In the genomic region with DNA sequence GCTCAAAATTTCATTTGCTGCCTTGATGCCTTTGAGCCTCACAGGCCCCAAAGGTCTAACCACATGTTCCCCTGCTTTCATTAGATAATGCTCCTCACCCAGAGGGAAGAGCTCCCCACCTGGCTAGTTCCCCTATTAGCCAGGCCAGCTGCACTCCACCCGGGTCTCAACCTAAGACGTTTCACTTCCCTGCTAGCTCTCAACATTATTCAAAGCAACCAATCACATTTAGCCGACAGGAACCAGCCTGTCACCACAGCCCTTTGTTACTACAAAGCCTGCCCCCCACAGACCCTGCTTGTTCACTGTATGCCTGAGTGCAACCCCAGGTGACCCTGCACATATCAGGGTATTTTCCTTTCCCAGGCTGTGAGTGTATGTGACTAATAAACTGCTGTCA, we compare ENCODE assay signal across 9 cellular contexts.
DNase-seq lines count a peak whose midpoint lies in the region; ATAC-seq and TF ChIP-seq lines count a peak whose summit lies in the region.
"Had no signal": no experiment of that assay in that cellular context is flagged by ENCODE, and none has a peak within 500 bp of the region (broad histone marks: within the 10 kb centered on the region; RNA-seq: fewer than 3 reads in every experiment).

No MANE protein-coding gene starts in this region.

- no peak for TF ChIP-seq CTCF in neural crest cell (conservative IDR thresholded peaks at IDR 0.05)

- H3K4me1 Mint-ChIP-seq in neural crest cell, result peaks cover 5% of the 10 kb centered on the region
- H3K4me1 Mint-ChIP-seq in T-helper 2 cell treated with Interferon-gamma antibody and Interleukin-4, amounts not matched to agents 5 μg/mL and 100 μg/mL, for 36 hours (ENCODE audit: low read depth), result no peaks in the 10 kb centered on the region

- ATAC-seq in GM19452 (IDR thresholded peaks at IDR 0.05; ENCODE audit: unreplicated experiment) (peak; percentile 84), HG02973 (IDR thresholded peaks at IDR 0.05; ENCODE audit: unreplicated experiment) (peak; percentile 92)

- peaks cover 13% of the 10 kb centered on the region for H3K9me3 Mint-ChIP-seq in neural crest cell
- H3K9me3 Mint-ChIP-seq in T-helper 2 cell treated with Interferon-gamma antibody and Interleukin-4, amounts not matched to agents 5 μg/mL and 100 μg/mL, for 36 hours, result peaks cover 7% of the 10 kb centered on the region

- DNase-seq in NCI-H1436 (lab: John Stamatoyannopoulos, UW) (peak; percentile 39), neural crest cell (ENCODE audit: low read depth, low spot score) (no peak), cortex of kidney (lab: John Stamatoyannopoulos, UW) (no peak), HuH-7 (ENCODE audit: low spot score) (no peak)
- DNase-seq in T-helper 2 cell treated with Interferon-gamma antibody and Interleukin-4, amounts not matched to agents 5 μg/mL and 100 μg/mL, for 36 hours (ENCODE audit: low spot score), result no peak
- DNase-seq: activated CD4-positive, alpha-beta T cell treated with anti-CD3 and anti-CD28 coated beads for 1 hour; sigmoid colon had no signal

- peak overlapping the region; percentile 4 for H3K27ac Mint-ChIP-seq in neural crest cell (ENCODE audit: unreplicated experiment)
- H3K27ac Mint-ChIP-seq in T-helper 2 cell treated with Interferon-gamma antibody and Interleukin-4, amounts not matched to agents 5 μg/mL and 100 μg/mL, for 36 hours, result no peak overlapping the region

- peaks cover 5% of the 10 kb centered on the region for H3K36me3 Mint-ChIP-seq in neural crest cell (ENCODE audit: low read depth)
- H3K36me3 Mint-ChIP-seq in T-helper 2 cell treated with Interferon-gamma antibody and Interleukin-4, amounts not matched to agents 5 μg/mL and 100 μg/mL, for 36 hours (ENCODE audit: low read depth), result no peaks in the 10 kb centered on the region

- no peak overlapping the region for H3K4me3 Mint-ChIP-seq in neural crest cell
- H3K4me3 Mint-ChIP-seq in T-helper 2 cell treated with Interferon-gamma antibody and Interleukin-4, amounts not matched to agents 5 μg/mL and 100 μg/mL, for 36 hours, result no peak overlapping the region

- no peaks in the 10 kb centered on the region for H3K27me3 Mint-ChIP-seq in neural crest cell (ENCODE audit: low read depth)
- no peaks in the 10 kb centered on the region for H3K27me3 Mint-ChIP-seq in T-helper 2 cell treated with Interferon-gamma antibody and Interleukin-4, amounts not matched to agents 5 μg/mL and 100 μg/mL, for 36 hours (ENCODE audit: low read depth)
